Comparison of ENCODE assay signal across 16 cellular contexts in the genomic region with DNA sequence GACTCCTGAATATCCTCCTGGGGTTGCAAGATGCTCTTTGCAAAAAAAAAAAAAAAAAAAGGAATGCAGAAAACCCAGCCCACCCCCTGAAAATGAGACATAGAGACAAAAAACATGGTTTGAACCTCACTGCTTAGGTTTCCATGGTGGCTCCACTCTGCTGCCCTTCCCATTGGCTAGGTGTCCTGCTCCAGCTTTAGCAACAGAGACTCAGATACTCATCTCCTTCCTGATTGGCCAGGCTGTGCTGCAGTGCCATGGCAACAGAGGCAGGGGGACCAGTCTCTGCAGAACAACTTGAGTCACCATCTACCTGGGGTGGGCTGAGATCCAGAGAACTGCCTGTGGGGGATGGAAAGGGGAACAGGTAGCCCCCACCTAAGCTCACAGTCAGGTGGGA. TPM values are rescaled to one million over a fixed set of nuclear protein-coding genes. Genes with fewer than 3 reads are reported as not detected.
DNase-seq lines count a peak whose midpoint lies in the region; ATAC-seq, FAIRE-seq and TF ChIP-seq lines count a peak whose summit lies in the region.
"Had no signal": no experiment of that assay in that cellular context is flagged by ENCODE, and none has a peak within 500 bp of the region (broad histone marks: within the 10 kb centered on the region; RNA-seq: fewer than 3 reads in every experiment).

No MANE protein-coding gene starts in this region.

- H3K4me3 Mint-ChIP-seq in progenitor cell of endocrine pancreas (ENCODE audit: low read depth), result no peak overlapping the region
- H3K4me3 Mint-ChIP-seq: activated naive CD4-positive, alpha-beta T cell treated with anti-CD3 and anti-CD28 coated beads, Interleukin-2, amount 10 ng/mL, durations not matched to agents 7 days and 5 days; CD14-positive monocyte; dendritic cell treated with granulocyte-macrophage colony-stimulating factor and Interleukin-4, amounts not matched to agents 40 ng/mL and 50 ng/mL, for 4 days; IgD-negative memory B cell; naive thymus-derived CD8-positive, alpha-beta T cell had no signal

- H3K4me1 ChIP-seq in GM12878 (ENCODE audit: control insufficient read depth, insufficient read depth, low read length) (no peaks in the 10 kb centered on the region; the same call in 1 of the 2 replicates), right cardiac atrium (ENCODE audit: control insufficient read depth, insufficient read depth, low read length) (no peaks in the 10 kb centered on the region)

- POLR2A ChIA-PET in GM12878 (lab: Charles Lee), result no interaction called here

- intact Hi-C loops in GM12878 (cut with micrococcal nuclease; ENCODE audit: unreplicated experiment) (no loop called here), right cardiac atrium (cut with DNase I) (no loop called here)

- peaks cover 4% of the 10 kb centered on the region for H3K9me3 Mint-ChIP-seq in progenitor cell of endocrine pancreas (ENCODE audit: low read depth)
- H3K9me3 Mint-ChIP-seq: activated naive CD4-positive, alpha-beta T cell treated with anti-CD3 and anti-CD28 coated beads, Interleukin-2, amount 10 ng/mL, durations not matched to agents 7 days and 5 days; dendritic cell treated with granulocyte-macrophage colony-stimulating factor and Interleukin-4, amounts not matched to agents 40 ng/mL and 50 ng/mL, for 4 days; naive thymus-derived CD8-positive, alpha-beta T cell had no signal

- RAD21 ChIA-PET in GM12878 (lab: Charles Lee; ENCODE audit: unreplicated experiment), result no interaction called here

- in situ Hi-C loops in GM12878 (cut with MboI), result no loop called here

- peak; percentile 54 for DNase-seq in D341Med (ENCODE audit: low spot score)
- DNase-seq in H54 (ENCODE audit: insufficient read length, low spot score), result peak; percentile 44
- no peak for DNase-seq in GM12878 (ENCODE audit: low read depth, low spot score)
- peak; percentile 93 for DNase-seq in iPS-NIHi11 (ENCODE audit: low spot score)
- no peak for DNase-seq in progenitor cell of endocrine pancreas (ENCODE audit: low spot score, unreplicated experiment)
- no peak for DNase-seq in SIG-M5 treated with dmso at 0.1 percent for 504 hours (lab: John Stamatoyannopoulos, UW; ENCODE audit: unreplicated experiment)
- no peak for DNase-seq in right cardiac atrium
- DNase-seq in NCI-H510A treated with DMSO at 0.1 percent for 48 hours (lab: John Stamatoyannopoulos, UW), result no peak
- DNase-seq: activated naive CD4-positive, alpha-beta T cell treated with anti-CD3 and anti-CD28 coated beads, Interleukin-2, amount 10 ng/mL, durations not matched to agents 7 days and 5 days; naive thymus-derived CD8-positive, alpha-beta T cell; NCI-H2107 had no signal

- H4K20me1 ChIP-seq in GM12878 (ENCODE audit: control insufficient read depth, insufficient read depth), result no peaks in the 10 kb centered on the region

- no peaks in the 10 kb centered on the region for H3K27me3 ChIP-seq in GM12878 (replicated peaks in 1 of 2; ENCODE audit: control insufficient read depth in 2 of 2, insufficient read depth in 2 of 2, low read length in 1 of 2)
- no peaks in the 10 kb centered on the region for H3K27me3 ChIP-seq in right cardiac atrium (ENCODE audit: control insufficient read depth, insufficient read depth)

- no peak overlapping the region for H3K9ac ChIP-seq in GM12878 (ENCODE audit: control insufficient read depth, insufficient read depth, low read length)

- H3K9me3 ChIP-seq in GM12878 (replicated peaks; ENCODE audit: control insufficient read depth, insufficient read depth, low read length) (no peaks in the 10 kb centered on the region), right cardiac atrium (ENCODE audit: control insufficient read depth, low read length) (no peaks in the 10 kb centered on the region)
- H3K9me3 ChIP-seq: thoracic aorta had no signal

- TF ChIP-seq RAD21 in GM12878 (IDR thresholded peaks at IDR 0.05; ENCODE audit: insufficient read depth, low read depth, low read length), result no peak

- H3K36me3 ChIP-seq in GM12878 (ENCODE audit: control insufficient read depth in 2 of 2, insufficient read depth in 2 of 2, low read length in 1 of 2), result no peaks in the 10 kb centered on the region
- H3K36me3 ChIP-seq: thoracic aorta had no signal

- H3K27ac ChIP-seq in GM12878 (ENCODE audit: control insufficient read depth, insufficient read depth) (no peak overlapping the region), right cardiac atrium (ENCODE audit: low read length) (no peak overlapping the region)
- H3K27ac ChIP-seq: thoracic aorta had no signal

- H3K4me1 Mint-ChIP-seq in progenitor cell of endocrine pancreas (ENCODE audit: low read depth), result peaks cover 4% of the 10 kb centered on the region

- no peaks in the 10 kb centered on the region for H3K36me3 Mint-ChIP-seq in progenitor cell of endocrine pancreas (ENCODE audit: insufficient read depth)
- H3K36me3 Mint-ChIP-seq: activated naive CD4-positive, alpha-beta T cell treated with anti-CD3 and anti-CD28 coated beads, Interleukin-2, amount 10 ng/mL, durations not matched to agents 7 days and 5 days; CD14-positive monocyte; IgD-negative memory B cell; naive thymus-derived CD8-positive, alpha-beta T cell had no signal

- H3K4me3 ChIP-seq in GM12878, result no peak overlapping the region
- no peak overlapping the region for H3K4me3 ChIP-seq in right cardiac atrium (ENCODE audit: low read length)
- H3K4me3 ChIP-seq: thoracic aorta had no signal

- TF ChIP-seq CTCF in GM12878 (IDR thresholded peaks at IDR 0.05 in 2 of 3, conservative IDR thresholded peaks at IDR 0.05 in 1 of 3; ENCODE audit: control insufficient read depth in 2 of 3, extremely low read depth in 1 of 3, insufficient read depth in 1 of 3, low read depth in 3 of 3, low read length in 3 of 3) (no peak), progenitor cell of endocrine pancreas (IDR thresholded peaks at IDR 0.05; ENCODE audit: unreplicated experiment) (no peak)

- H3K4me2 ChIP-seq in GM12878 (ENCODE audit: control insufficient read depth, insufficient read depth), result no peak overlapping the region

- peaks cover 11% of the 10 kb centered on the region for H3K27me3 Mint-ChIP-seq in progenitor cell of endocrine pancreas

- no peak for FAIRE-seq in H54 (lab: Jason Lieb, UNC)
- FAIRE-seq in GM12878 (lab: Jason Lieb, UNC), result no peak
- FAIRE-seq: keratinocyte had no signal

- SMC1A ChIA-PET in GM12878 (lab: Charles Lee; ENCODE audit: uncharacterized antibody, unreplicated experiment), result no interaction called here

- CTCF ChIA-PET in GM12878 (lab: Yijun Ruan, JAX), result no interaction called here

- no peaks in the 10 kb centered on the region for H3K79me2 ChIP-seq in GM12878 (ENCODE audit: control insufficient read depth, insufficient read depth, low read length)

- no peak overlapping the region for H2AFZ ChIP-seq in GM12878 (ENCODE audit: control insufficient read depth, low read depth, low read length)

- no peak overlapping the region for H3K27ac Mint-ChIP-seq in progenitor cell of endocrine pancreas
- H3K27ac Mint-ChIP-seq: activated naive CD4-positive, alpha-beta T cell treated with anti-CD3 and anti-CD28 coated beads, Interleukin-2, amount 10 ng/mL, durations not matched to agents 7 days and 5 days; CD14-positive monocyte; dendritic cell treated with granulocyte-macrophage colony-stimulating factor and Interleukin-4, amounts not matched to agents 40 ng/mL and 50 ng/mL, for 4 days; IgD-negative memory B cell; naive thymus-derived CD8-positive, alpha-beta T cell had no signal

- TF ChIP-seq POLR2A in H54 (IDR thresholded peaks at IDR 0.05; ENCODE audit: low read depth, low read length) (no peak), GM12878 (IDR thresholded peaks at IDR 0.05; ENCODE audit: low read depth, low read length) (no peak)

- TF ChIP-seq EP300 in GM12878 (IDR thresholded peaks at IDR 0.05; ENCODE audit: borderline replicate concordance in 1 of 2, control insufficient read depth in 1 of 2, low read depth in 2 of 2, low read length in 2 of 2), result no peak

- peak; percentile 65 for ATAC-seq in GM12878
- no peak for ATAC-seq in right cardiac atrium
- ATAC-seq: naive thymus-derived CD8-positive, alpha-beta T cell had no signal

- no TSS peak for BruUV-seq in GM12878 (replicated peaks; lab: Mats Ljungman, UMichigan)

TF ChIP-seq in GM12878, 131 proteins besides CTCF, POLR2A, EP300 and RAD21 (continues in another document):
- no peak for TF ChIP-seq ZNF622 (IDR thresholded peaks at IDR 0.05)
- TF ChIP-seq, protein P1, sequence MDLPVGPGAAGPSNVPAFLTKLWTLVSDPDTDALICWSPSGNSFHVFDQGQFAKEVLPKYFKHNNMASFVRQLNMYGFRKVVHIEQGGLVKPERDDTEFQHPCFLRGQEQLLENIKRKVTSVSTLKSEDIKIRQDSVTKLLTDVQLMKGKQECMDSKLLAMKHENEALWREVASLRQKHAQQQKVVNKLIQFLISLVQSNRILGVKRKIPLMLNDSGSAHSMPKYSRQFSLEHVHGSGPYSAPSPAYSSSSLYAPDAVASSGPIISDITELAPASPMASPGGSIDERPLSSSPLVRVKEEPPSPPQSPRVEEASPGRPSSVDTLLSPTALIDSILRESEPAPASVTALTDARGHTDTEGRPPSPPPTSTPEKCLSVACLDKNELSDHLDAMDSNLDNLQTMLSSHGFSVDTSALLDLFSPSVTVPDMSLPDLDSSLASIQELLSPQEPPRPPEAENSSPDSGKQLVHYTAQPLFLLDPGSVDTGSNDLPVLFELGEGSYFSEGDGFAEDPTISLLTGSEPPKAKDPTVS (IDR thresholded peaks at IDR 0.05; ENCODE audit: low read depth, low read length), result no peak

RNA-seq across cellular contexts. Expression of a gene that starts 17.4 kb away (rescaled TPM):
- total RNA-seq in GM12878 (2013; cell fraction: nucleolus; rRNA removed), result 12.9 and 14.1 TPM in 2 replicates
- 101 and 115 TPM in 2 replicates for total RNA-seq in GM12878 (2014; rRNA removed)
- total RNA-seq in GM12878 (2014; rRNA removed; fragmentation: Illumina TruSeq; extraction: Trizol), result 90.0 and 97.6 TPM in 2 replicates
- 113 and 123 TPM in 2 replicates for total RNA-seq in GM12878 (2021)
- polyA plus RNA-seq in GM12878 (2011; ENCODE audit: low read depth), result 53.7 TPM
- 82.6 and 103 TPM in 2 replicates for polyA plus RNA-seq in GM12878 (2011; rRNA removed)
- polyA plus RNA-seq in GM12878 (2011; cell fraction: cytosol; rRNA removed), result 82.1 and 82.3 TPM in 2 replicates
- 39.5 and 45.5 TPM in 2 replicates for polyA plus RNA-seq in GM12878 (2011; cell fraction: nucleus; rRNA removed)
- 55.0 and 66.9 TPM in 2 replicates for polyA plus RNA-seq in GM12878 (2012)
- 142 and 145 TPM in 2 replicates for polyA plus RNA-seq in GM12878 (2014; fragmentation: Illumina TruSeq; extraction: Trizol)
- 10 to 100 TPM; 34.2 to 43.7 TPM for polyA plus RNA-seq in GM12878 (2014; fragmentation: Nextera tagmentation; extraction: Ambion mirVana)
- polyA plus RNA-seq in GM12878 (2014; rRNA removed), result 115 and 126 TPM in 2 replicates
- polyA plus RNA-seq in GM12878 (2016; fragmentation: Nextera tagmentation; extraction: Ambion mirVana), result 100 to 1,000 TPM; 139 to 197 TPM
- polyA minus RNA-seq in GM12878 (2011; rRNA and poly(A)+ RNA removed), result 31.1 and 42.7 TPM in 2 replicates
- polyA minus RNA-seq in GM12878 (2011; cell fraction: cytosol; rRNA and poly(A)+ RNA removed), result 21.4 and 23.7 TPM in 2 replicates
- polyA minus RNA-seq in GM12878 (2011; cell fraction: nucleus; rRNA and poly(A)+ RNA removed), result 8.2 and 15.4 TPM in 2 replicates
- total RNA-seq in progenitor cell of endocrine pancreas, result 105 and 111 TPM in 2 replicates
- total RNA-seq in right cardiac atrium, result 100 to 1,000 TPM in 1 of 4 donors, 10 to 100 TPM in 3; 69.6 to 103 (median 86.2) TPM
- polyA plus RNA-seq in right cardiac atrium, result 59.9 TPM

Comparison
In these comparisons a context has a peak if more than half of its experiments do, and no peak if none do; other contexts are left out.
1. DNase-seq: peak in D341Med (single experiment), H54 (single experiment) and iPS-NIHi11 (single experiment); none in GM12878 (single experiment), progenitor cell of endocrine pancreas (single experiment), SIG-M5 treated with dmso at 0.1 percent for 504 hours (single experiment), right cardiac atrium (0 of 3) and NCI-H510A treated with DMSO at 0.1 percent for 48 hours (single experiment).